ENCODE assay signal across 8 cellular contexts in genomic region chr21:31173881-31174555, GRCh38.
DNase-seq lines count a peak whose midpoint lies in the region; ATAC-seq and TF ChIP-seq lines count a peak whose summit lies in the region.

No MANE protein-coding gene starts in this region.

- peaks cover 7% of the 10 kb centered on the region for H3K27me3 Mint-ChIP-seq in GM23338 (ENCODE audit: insufficient read depth, low read depth, poor library complexity)

- TF ChIP-seq POLR2A in testis (IDR thresholded peaks at IDR 0.05): no peak

- no peaks in the 10 kb centered on the region for H4K20me1 ChIP-seq in GM23338 (replicated peaks; ENCODE audit: insufficient read depth)

- ATAC-seq in GM23338: no peak; the same call in 1 of the 3 replicates
- ATAC-seq in HG03097 (IDR thresholded peaks at IDR 0.05; ENCODE audit: low FRiP score, unreplicated experiment): no peak
- ATAC-seq in GM18511 (IDR thresholded peaks at IDR 0.05; ENCODE audit: unreplicated experiment): no peak

- H3K9me3 ChIP-seq in right atrium auricular region (no peaks in the 10 kb centered on the region), testis (no peaks in the 10 kb centered on the region)

- H3K27ac ChIP-seq in GM23338 (ENCODE audit: low read depth) (peak overlapping the region; percentile 79; the same call in 1 of the 2 replicates), right atrium auricular region (peak overlapping the region; percentile 36 to 71), testis (peak overlapping the region in 1 of 2 donors; percentile 43)

- WGBS in testis, 2 donors: 53 to 62% methylated on average over 21 to 25 of the region's 25 CpGs

- H3K27me3 ChIP-seq in GM23338 (ENCODE audit: insufficient read depth) (no peaks in the 10 kb centered on the region), right atrium auricular region (no peaks in the 10 kb centered on the region), testis (no peaks in the 10 kb centered on the region)

- H3K9me3 Mint-ChIP-seq in GM23338: no peaks in the 10 kb centered on the region

- no peak for DNase-seq in GM23338 (ENCODE audit: low spot score)
- peak; percentile 66 for DNase-seq in activated T-cell treated with anti-CD3 and anti-CD28 coated beads for 4 hours
- peak; percentile 73 for DNase-seq in right atrium auricular region (ENCODE audit: low spot score)
- peak; percentile 72 for DNase-seq in stimulated activated CD4-positive, alpha-beta T cell treated with anti-CD3 and anti-CD28 coated beads, Interleukin-15, amount 100 ng/mL, for 24 hours
- DNase-seq in NCI-H524 (lab: John Stamatoyannopoulos, UW): no peak
- no peak for DNase-seq in testis

- H3K4me3 ChIP-seq in GM23338 (no peak overlapping the region), right atrium auricular region (no peak overlapping the region), testis (no peak overlapping the region)

- H3K4me1 ChIP-seq in GM23338 (ENCODE audit: insufficient read depth) (peaks cover 4% of the 10 kb centered on the region; the same call in 1 of the 2 replicates), right atrium auricular region (peaks cover 0 to 24% of the 10 kb centered on the region in 2 donors), testis (peaks cover 7% of the 10 kb centered on the region)

- H3K36me3 Mint-ChIP-seq in GM23338 (ENCODE audit: low read depth): no peaks in the 10 kb centered on the region

- peaks cover 15% of the 10 kb centered on the region for H3K4me1 Mint-ChIP-seq in GM23338

- H3K4me3 Mint-ChIP-seq in GM23338: no peak overlapping the region

- no peak overlapping the region for H2AFZ ChIP-seq in GM23338

- H3F3A ChIP-seq in GM23338 (replicated peaks; ENCODE audit: low read depth): no peaks in the 10 kb centered on the region

- H3K36me3 ChIP-seq in GM23338 (ENCODE audit: insufficient read depth): no peaks in the 10 kb centered on the region
- H3K36me3 ChIP-seq in right atrium auricular region: no peaks in the 10 kb centered on the region
- no peaks in the 10 kb centered on the region for H3K36me3 ChIP-seq in testis (ENCODE audit: low read depth, missing control alignments)

- no peaks in the 10 kb centered on the region for H3K79me2 ChIP-seq in GM23338 (replicated peaks; ENCODE audit: insufficient read depth)

- no peak overlapping the region for H3K4me2 ChIP-seq in GM23338

- no peak for TF ChIP-seq CTCF in GM23338 (conservative IDR thresholded peaks at IDR 0.05; ENCODE audit: low read depth in 2 of 2)
- no peak for TF ChIP-seq CTCF in right atrium auricular region (IDR thresholded peaks at IDR 0.05)
- no peak for TF ChIP-seq CTCF in testis (IDR thresholded peaks at IDR 0.05)

- H3K27ac Mint-ChIP-seq in GM23338: peak overlapping the region; percentile 45; the same call in 1 of the 2 replicates

- H3K9me2 ChIP-seq in GM23338 (ENCODE audit: insufficient read depth): no peaks in the 10 kb centered on the region

- intact Hi-C loops in testis (cut with DNase I; ENCODE audit: low total_unique reads): loop anchor here (10.0 kb wide), 1 partner anchor 69 kb away; no protein-coding TSS in a partner anchor

TF ChIP-seq in GM23338, 12 proteins besides CTCF, POLR2A, EP300 and RAD21 (continues in another document):
- TF ChIP-seq EZH2 (IDR thresholded peaks at IDR 0.05; ENCODE audit: low read depth, unreplicated experiment) (no peak), ZNF331 (CRISPR knock-in tag; IDR thresholded peaks at IDR 0.05; ENCODE audit: low read depth) (no peak), EZH2phosphoT487 (IDR thresholded peaks at IDR 0.05; ENCODE audit: unreplicated experiment) (no peak), JUNB (IDR thresholded peaks at IDR 0.05; ENCODE audit: unreplicated experiment) (no peak), ZNF462 (CRISPR knock-in tag; IDR thresholded peaks at IDR 0.05) (no peak), REST (IDR thresholded peaks at IDR 0.05; ENCODE audit: unreplicated experiment) (no peak), ZNF114 (CRISPR knock-in tag; IDR thresholded peaks at IDR 0.05) (no peak)

Comparison
In these comparisons a context has a peak if more than half of its experiments do, and no peak if none do; other contexts are left out.
1. DNase-seq: peak in activated T-cell treated with anti-CD3 and anti-CD28 coated beads for 4 hours (single experiment), right atrium auricular region (single experiment) and stimulated activated CD4-positive, alpha-beta T cell treated with anti-CD3 and anti-CD28 coated beads, Interleukin-15, amount 100 ng/mL, for 24 hours (single experiment); none in GM23338 (single experiment), NCI-H524 (0 of 2) and testis (single experiment).